In genomic region chr5:150700600-150701377, GRCh38 we compare ENCODE assay signal across 8 cellular contexts.
DNase-seq lines count a peak whose midpoint lies in the region; ATAC-seq and TF ChIP-seq lines count a peak whose summit lies in the region.

Gene RBM22 (minus strand): TSS chr5:150701062. CDS start chr5:150700985, 77 bp downstream.

- peak within 1 kb of the TSS; percentile 99 for H3K4me3 ChIP-seq in WI38 (ENCODE audit: low read depth, low read length)

- H3K27ac ChIP-seq in caudate nucleus (ENCODE audit: low read depth, low read length): peak within 1 kb of the TSS; percentile 97

- ATAC-seq in GM18870 (IDR thresholded peaks at IDR 0.05; ENCODE audit: unreplicated experiment) (peak; percentile 88), HG03135 (IDR thresholded peaks at IDR 0.05; ENCODE audit: unreplicated experiment) (peak; percentile 93)

- peak; percentile 86 for DNase-seq in AG08395 (ENCODE audit: low spot score)
- DNase-seq in NCI-H2227 (lab: John Stamatoyannopoulos, UW; ENCODE audit: unreplicated experiment): peak; percentile 91
- peak; percentile 31 to 97 (median 89) for DNase-seq in caudate nucleus (lab: John Stamatoyannopoulos, UW)
- peak; percentile 96 for DNase-seq in inferior parietal cortex (ENCODE audit: extremely low spot score)
- peak; percentile 81 to 89 for DNase-seq in stimulated activated CD4-positive, alpha-beta T cell treated with anti-CD3 and anti-CD28 coated beads, Interleukin-12 subunit alpha, Interleukin-12 subunit beta, amount 100 ng/mL, for 24 hours (ENCODE audit: low read depth in 2 of 2)

- peak; percentile 37 for TF ChIP-seq CTCF in WI38 (IDR thresholded peaks at IDR 0.05; ENCODE audit: low read depth, low read length)

Comparison
In these comparisons a context has a peak if more than half of its experiments do, and no peak if none do; other contexts are left out.
1. Peak in every context shown above with its lines: DNase-seq, ATAC-seq, H3K4me3 ChIP-seq and H3K27ac ChIP-seq.